ENCODE assay signal across 8 cellular contexts in genomic region chr11:32081129-32081641, GRCh38. TPM values are rescaled to one million over a fixed set of nuclear protein-coding genes. Genes with fewer than 3 reads are reported as not detected.
DNase-seq lines count a peak whose midpoint lies in the region; ATAC-seq, FAIRE-seq and TF ChIP-seq lines count a peak whose summit lies in the region.

No MANE protein-coding gene starts in this region.

- H3K4me1 ChIP-seq in keratinocyte (ENCODE audit: control insufficient read depth, extremely low read depth, insufficient read depth, low read length): no peaks in the 10 kb centered on the region

- H4K20me1 ChIP-seq in keratinocyte (ENCODE audit: control insufficient read depth, extremely low read depth, insufficient read depth, low read length): no peaks in the 10 kb centered on the region

- H3K36me3 Mint-ChIP-seq in activated T-helper 2 cell treated with anti-CD3 and anti-CD28 coated beads, Interferon-gamma antibody, Interleukin-2, Interleukin-4, amounts not matched to agents 10 μg/mL and 5 μg/mL and 100 μg/mL, durations not matched to agents 14 hours and 24 hours and 36 hours (ENCODE audit: low read depth): no peaks in the 10 kb centered on the region

- H3K9me3 Mint-ChIP-seq in activated T-helper 2 cell treated with anti-CD3 and anti-CD28 coated beads, Interferon-gamma antibody, Interleukin-2, Interleukin-4, amounts not matched to agents 10 μg/mL and 5 μg/mL and 100 μg/mL, durations not matched to agents 14 hours and 24 hours and 36 hours: no peaks in the 10 kb centered on the region

- H3K9me1 ChIP-seq in keratinocyte (ENCODE audit: control insufficient read depth, extremely low read depth, insufficient read depth, low read length): no peaks in the 10 kb centered on the region

- ATAC-seq in HG02642 (IDR thresholded peaks at IDR 0.05; ENCODE audit: poor library complexity, unreplicated experiment) (peak; percentile 56), HG03108 (IDR thresholded peaks at IDR 0.05; ENCODE audit: unreplicated experiment) (no peak)

- DNase-seq in ELR (ENCODE audit: low read depth): peak; percentile 71
- peak; percentile 38 for DNase-seq in SK-N-DZ (ENCODE audit: low spot score)
- DNase-seq in keratinocyte (ENCODE audit: low read depth, low spot score): no peak
- DNase-seq in middle frontal gyrus (ENCODE audit: extremely low spot score, low spot score): no peak
- DNase-seq in activated T-helper 2 cell treated with anti-CD3 and anti-CD28 coated beads, Interferon-gamma antibody, Interleukin-2, Interleukin-4, amounts not matched to agents 10 μg/mL and 5 μg/mL and 100 μg/mL, durations not matched to agents 14 hours and 24 hours and 36 hours (ENCODE audit: low spot score): no peak
- DNase-seq in ecto neural progenitor cell (ENCODE audit: low spot score): no peak

- peaks cover 26% of the 10 kb centered on the region for H3K27me3 Mint-ChIP-seq in activated T-helper 2 cell treated with anti-CD3 and anti-CD28 coated beads, Interferon-gamma antibody, Interleukin-2, Interleukin-4, amounts not matched to agents 10 μg/mL and 5 μg/mL and 100 μg/mL, durations not matched to agents 14 hours and 24 hours and 36 hours (ENCODE audit: low read depth)

- no peaks in the 10 kb centered on the region for H3K79me2 ChIP-seq in keratinocyte (ENCODE audit: control insufficient read depth, insufficient read depth, low read length)

- no peaks in the 10 kb centered on the region for H3K27me3 ChIP-seq in keratinocyte (ENCODE audit: control insufficient read depth, extremely low read depth, insufficient read depth, low read length)

- H3K9ac ChIP-seq in keratinocyte (ENCODE audit: control insufficient read depth, extremely low read depth, insufficient read depth, low read length): no peak overlapping the region

- H3K9me3 ChIP-seq in keratinocyte (ENCODE audit: control insufficient read depth, low read depth, low read length): no peaks in the 10 kb centered on the region

- no peak overlapping the region for H3K27ac Mint-ChIP-seq in activated T-helper 2 cell treated with anti-CD3 and anti-CD28 coated beads, Interferon-gamma antibody, Interleukin-2, Interleukin-4, amounts not matched to agents 10 μg/mL and 5 μg/mL and 100 μg/mL, durations not matched to agents 14 hours and 24 hours and 36 hours

- H3K36me3 ChIP-seq in keratinocyte (ENCODE audit: control insufficient read depth in 2 of 2, extremely low read depth in 1 of 2, insufficient read depth in 2 of 2, low read length in 2 of 2): no peaks in the 10 kb centered on the region

- intact Hi-C loops in activated T-helper 2 cell treated with anti-CD3 and anti-CD28 coated beads, Interferon-gamma antibody, Interleukin-2, Interleukin-4, amounts not matched to agents 10 μg/mL and 5 μg/mL and 100 μg/mL, durations not matched to agents 14 hours and 24 hours and 36 hours (cut with micrococcal nuclease): no loop called here

- dilution Hi-C loops in keratinocyte (cut with MboI; ENCODE audit: extremely low pct_ligation_motif_present, low sequenced_read_pairs): no loop called here

- no peak overlapping the region for H3K4me2 ChIP-seq in keratinocyte (ENCODE audit: control insufficient read depth, extremely low read depth, insufficient read depth, low read depth, low read length)

- H3K4me1 Mint-ChIP-seq in activated T-helper 2 cell treated with anti-CD3 and anti-CD28 coated beads, Interferon-gamma antibody, Interleukin-2, Interleukin-4, amounts not matched to agents 10 μg/mL and 5 μg/mL and 100 μg/mL, durations not matched to agents 14 hours and 24 hours and 36 hours (ENCODE audit: low read depth): no peaks in the 10 kb centered on the region

- TF ChIP-seq CTCF in keratinocyte (optimal IDR thresholded peaks at IDR 0.05 in 1 of 3, IDR thresholded peaks at IDR 0.05 in 1 of 3, conservative IDR thresholded peaks at IDR 0.05 in 1 of 3; ENCODE audit: extremely low read depth in 1 of 3, insufficient read depth in 2 of 3, low read length in 3 of 3): no peak

- H3K4me3 ChIP-seq in keratinocyte (ENCODE audit: control insufficient read depth in 2 of 3, extremely low read depth in 1 of 3, insufficient read depth in 2 of 3, low read depth in 1 of 3, low read length in 3 of 3): no peak overlapping the region

- peak overlapping the region; percentile 8 for H2AFZ ChIP-seq in keratinocyte (ENCODE audit: control insufficient read depth, low read length)

- no peak overlapping the region for H3K4me3 Mint-ChIP-seq in activated T-helper 2 cell treated with anti-CD3 and anti-CD28 coated beads, Interferon-gamma antibody, Interleukin-2, Interleukin-4, amounts not matched to agents 10 μg/mL and 5 μg/mL and 100 μg/mL, durations not matched to agents 14 hours and 24 hours and 36 hours (ENCODE audit: low read depth)

- H3K27ac ChIP-seq in keratinocyte (ENCODE audit: control insufficient read depth, insufficient read depth, low read length): no peak overlapping the region

- FAIRE-seq in keratinocyte (lab: Jason Lieb, UNC): no peak

RNA-seq across cellular contexts. Expression of gene RCN1, which starts 9.7 kb away (rescaled TPM):
- 58.6 and 69.5 TPM in 2 replicates for polyA plus RNA-seq in SK-N-DZ (2014; cell fraction: cytosol; rRNA removed)
- polyA plus RNA-seq in SK-N-DZ (2014; cell fraction: nucleus; rRNA removed): 31.5 and 44.8 TPM in 2 replicates
- polyA plus RNA-seq in keratinocyte: 31.3 to 46.2 TPM (median 39.0 TPM) in 3 replicates
- 45.7 TPM for polyA plus RNA-seq in keratinocyte (2011; ENCODE audit: low read depth)
- 35.8 and 41.4 TPM in 2 replicates for polyA plus RNA-seq in keratinocyte (2011; cell fraction: cytosol; rRNA removed)
- polyA plus RNA-seq in keratinocyte (2011; cell fraction: nucleus; rRNA removed): 50.4 and 70.0 TPM in 2 replicates
- polyA plus RNA-seq in keratinocyte (2012; ENCODE audit: low replicate concordance): 52.4 and 57.4 TPM in 2 replicates
- polyA minus RNA-seq in keratinocyte: 6.0 to 22.8 TPM (median 8.1 TPM) in 3 replicates
- 38.2 TPM for polyA minus RNA-seq in keratinocyte (2011; cell fraction: cytosol; rRNA and poly(A)+ RNA removed)
- polyA minus RNA-seq in keratinocyte (2011; cell fraction: nucleus; rRNA and poly(A)+ RNA removed): 20.9 and 29.2 TPM in 2 replicates
- 27.5 and 32.6 TPM in 2 replicates for total RNA-seq in activated T-helper 2 cell treated with anti-CD3 and anti-CD28 coated beads, Interferon-gamma antibody, Interleukin-2, Interleukin-4, amounts not matched to agents 10 μg/mL and 5 μg/mL and 100 μg/mL, durations not matched to agents 14 hours and 24 hours and 36 hours

Comparison
In these comparisons a context has a peak if more than half of its experiments do, and no peak if none do; other contexts are left out.
1. DNase-seq: peak in ELR (single experiment) and SK-N-DZ (single experiment); none in keratinocyte (single experiment), middle frontal gyrus (single experiment), activated T-helper 2 cell treated with anti-CD3 and anti-CD28 coated beads, Interferon-gamma antibody, Interleukin-2, Interleukin-4, amounts not matched to agents 10 μg/mL and 5 μg/mL and 100 μg/mL, durations not matched to agents 14 hours and 24 hours and 36 hours (single experiment) and ecto neural progenitor cell (single experiment).